In the genomic region with DNA sequence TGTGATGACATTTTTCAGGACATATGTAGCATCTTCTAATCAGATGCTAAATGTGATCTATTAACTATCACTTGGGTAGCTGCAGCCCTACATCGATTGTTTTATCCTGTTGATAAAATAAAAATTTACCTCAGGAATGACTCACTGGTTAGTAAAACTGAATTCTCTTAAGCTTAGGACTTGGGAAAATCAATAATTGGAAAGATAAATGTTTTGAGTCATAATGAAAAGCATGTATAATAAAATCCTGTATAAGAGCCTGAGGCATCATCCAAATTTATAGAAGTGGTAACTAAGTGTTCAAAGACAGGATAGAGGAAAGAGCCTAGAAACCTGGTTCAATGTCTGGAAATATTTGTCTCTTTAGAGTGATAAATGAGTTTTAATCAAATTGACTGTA, we compare ENCODE assay signal across 2 cellular contexts.
A peak's percentile ranks its signal among the peaks of the same experiment; 100 is the strongest.
TF ChIP-seq lines count a peak whose summit lies in the region.

No MANE protein-coding gene starts in this region.

TF ChIP-seq in HCT116, 20 proteins besides CTCF, POLR2A, EP300 and RAD21:
- TF ChIP-seq, protein P1, sequence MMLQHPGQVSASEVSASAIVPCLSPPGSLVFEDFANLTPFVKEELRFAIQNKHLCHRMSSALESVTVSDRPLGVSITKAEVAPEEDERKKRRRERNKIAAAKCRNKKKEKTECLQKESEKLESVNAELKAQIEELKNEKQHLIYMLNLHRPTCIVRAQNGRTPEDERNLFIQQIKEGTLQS (IDR thresholded peaks at IDR 0.05), result no peak
- TF ChIP-seq FOSL1 (IDR thresholded peaks at IDR 0.05; ENCODE audit: low read depth) (peak; percentile 64), TCF7L2 (IDR thresholded peaks at IDR 0.05; ENCODE audit: borderline replicate concordance, extremely low read depth, insufficient read depth, insufficient read length) (no peak), SP1 (IDR thresholded peaks at IDR 0.05; ENCODE audit: low read depth) (peak; percentile 29; the same call in 1 of the 2 replicates), SIN3A (IDR thresholded peaks at IDR 0.05; ENCODE audit: low read depth) (no peak), CEBPB (IDR thresholded peaks at IDR 0.05; ENCODE audit: low read depth) (0 out of 2 replicates have a peak, but pooled peaks have one; percentile 13), ZFX (IDR thresholded peaks at IDR 0.05) (no peak), ZNF274 (IDR thresholded peaks at IDR 0.05; ENCODE audit: low read depth, low read length) (no peak), EZH2phosphoT487 (IDR thresholded peaks at IDR 0.05; ENCODE audit: borderline replicate concordance) (no peak), SRF (IDR thresholded peaks at IDR 0.05; ENCODE audit: low read depth) (no peak), JUND (IDR thresholded peaks at IDR 0.05) (peak; percentile 40; the same call in 1 of the 2 replicates), EZH2 (IDR thresholded peaks at IDR 0.05) (no peak)
- TF ChIP-seq, protein P2, sequence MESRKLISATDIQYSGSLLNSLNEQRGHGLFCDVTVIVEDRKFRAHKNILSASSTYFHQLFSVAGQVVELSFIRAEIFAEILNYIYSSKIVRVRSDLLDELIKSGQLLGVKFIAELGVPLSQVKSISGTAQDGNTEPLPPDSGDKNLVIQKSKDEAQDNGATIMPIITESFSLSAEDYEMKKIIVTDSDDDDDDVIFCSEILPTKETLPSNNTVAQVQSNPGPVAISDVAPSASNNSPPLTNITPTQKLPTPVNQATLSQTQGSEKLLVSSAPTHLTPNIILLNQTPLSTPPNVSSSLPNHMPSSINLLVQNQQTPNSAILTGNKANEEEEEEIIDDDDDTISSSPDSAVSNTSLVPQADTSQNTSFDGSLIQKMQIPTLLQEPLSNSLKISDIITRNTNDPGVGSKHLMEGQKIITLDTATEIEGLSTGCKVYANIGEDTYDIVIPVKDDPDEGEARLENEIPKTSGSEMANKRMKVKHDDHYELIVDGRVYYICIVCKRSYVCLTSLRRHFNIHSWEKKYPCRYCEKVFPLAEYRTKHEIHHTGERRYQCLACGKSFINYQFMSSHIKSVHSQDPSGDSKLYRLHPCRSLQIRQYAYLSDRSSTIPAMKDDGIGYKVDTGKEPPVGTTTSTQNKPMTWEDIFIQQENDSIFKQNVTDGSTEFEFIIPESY (IDR thresholded peaks at IDR 0.05; ENCODE audit: extremely low read depth, insufficient replicate concordance, low read length), result no peak
- TF ChIP-seq, protein P3, sequence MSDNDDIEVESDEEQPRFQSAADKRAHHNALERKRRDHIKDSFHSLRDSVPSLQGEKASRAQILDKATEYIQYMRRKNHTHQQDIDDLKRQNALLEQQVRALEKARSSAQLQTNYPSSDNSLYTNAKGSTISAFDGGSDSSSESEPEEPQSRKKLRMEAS (IDR thresholded peaks at IDR 0.05), result no peak
TF ChIP-seq in HCT116: peak in this region for 4.

TF ChIP-seq in IMR-90, 13 proteins besides CTCF, POLR2A, EP300 and RAD21:
- TF ChIP-seq RCOR1 (IDR thresholded peaks at IDR 0.05; ENCODE audit: insufficient replicate concordance, low read length), result no peak
- no peak for TF ChIP-seq FOS (IDR thresholded peaks at IDR 0.05; ENCODE audit: low read depth, low read length)
- TF ChIP-seq MAFK (IDR thresholded peaks at IDR 0.05; ENCODE audit: low read depth, low read length), result no peak
- no peak for TF ChIP-seq NFE2L2 (IDR thresholded peaks at IDR 0.05; ENCODE audit: low read depth, low read length)
- TF ChIP-seq, protein P4, sequence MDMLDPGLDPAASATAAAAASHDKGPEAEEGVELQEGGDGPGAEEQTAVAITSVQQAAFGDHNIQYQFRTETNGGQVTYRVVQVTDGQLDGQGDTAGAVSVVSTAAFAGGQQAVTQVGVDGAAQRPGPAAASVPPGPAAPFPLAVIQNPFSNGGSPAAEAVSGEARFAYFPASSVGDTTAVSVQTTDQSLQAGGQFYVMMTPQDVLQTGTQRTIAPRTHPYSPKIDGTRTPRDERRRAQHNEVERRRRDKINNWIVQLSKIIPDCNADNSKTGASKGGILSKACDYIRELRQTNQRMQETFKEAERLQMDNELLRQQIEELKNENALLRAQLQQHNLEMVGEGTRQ (IDR thresholded peaks at IDR 0.05; ENCODE audit: low read depth, low read length), result no peak
- no peak for TF ChIP-seq MXI1 (IDR thresholded peaks at IDR 0.05; ENCODE audit: borderline replicate concordance, low read depth, low read length)
- no peak for TF ChIP-seq CEBPB (IDR thresholded peaks at IDR 0.05; ENCODE audit: low read depth, low read length)
- no peak for TF ChIP-seq CHD1 (IDR thresholded peaks at IDR 0.05; ENCODE audit: low read depth, low read length)
- TF ChIP-seq MAZ (IDR thresholded peaks at IDR 0.05; ENCODE audit: borderline replicate concordance, low read depth, low read length), result no peak
- no peak for TF ChIP-seq SMC3 (IDR thresholded peaks at IDR 0.05; ENCODE audit: low read depth, low read length)
- TF ChIP-seq BHLHE40 (IDR thresholded peaks at IDR 0.05; ENCODE audit: low read depth, low read length), result no peak
- no peak for TF ChIP-seq RFX5 (IDR thresholded peaks at IDR 0.05; ENCODE audit: low read depth, low read length)
- TF ChIP-seq, protein P5, sequence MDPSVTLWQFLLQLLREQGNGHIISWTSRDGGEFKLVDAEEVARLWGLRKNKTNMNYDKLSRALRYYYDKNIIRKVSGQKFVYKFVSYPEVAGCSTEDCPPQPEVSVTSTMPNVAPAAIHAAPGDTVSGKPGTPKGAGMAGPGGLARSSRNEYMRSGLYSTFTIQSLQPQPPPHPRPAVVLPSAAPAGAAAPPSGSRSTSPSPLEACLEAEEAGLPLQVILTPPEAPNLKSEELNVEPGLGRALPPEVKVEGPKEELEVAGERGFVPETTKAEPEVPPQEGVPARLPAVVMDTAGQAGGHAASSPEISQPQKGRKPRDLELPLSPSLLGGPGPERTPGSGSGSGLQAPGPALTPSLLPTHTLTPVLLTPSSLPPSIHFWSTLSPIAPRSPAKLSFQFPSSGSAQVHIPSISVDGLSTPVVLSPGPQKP (IDR thresholded peaks at IDR 0.05; ENCODE audit: borderline replicate concordance, low read depth, low read length), result no peak
